1 cellular context compared by ENCODE assay signal in the genomic region with DNA sequence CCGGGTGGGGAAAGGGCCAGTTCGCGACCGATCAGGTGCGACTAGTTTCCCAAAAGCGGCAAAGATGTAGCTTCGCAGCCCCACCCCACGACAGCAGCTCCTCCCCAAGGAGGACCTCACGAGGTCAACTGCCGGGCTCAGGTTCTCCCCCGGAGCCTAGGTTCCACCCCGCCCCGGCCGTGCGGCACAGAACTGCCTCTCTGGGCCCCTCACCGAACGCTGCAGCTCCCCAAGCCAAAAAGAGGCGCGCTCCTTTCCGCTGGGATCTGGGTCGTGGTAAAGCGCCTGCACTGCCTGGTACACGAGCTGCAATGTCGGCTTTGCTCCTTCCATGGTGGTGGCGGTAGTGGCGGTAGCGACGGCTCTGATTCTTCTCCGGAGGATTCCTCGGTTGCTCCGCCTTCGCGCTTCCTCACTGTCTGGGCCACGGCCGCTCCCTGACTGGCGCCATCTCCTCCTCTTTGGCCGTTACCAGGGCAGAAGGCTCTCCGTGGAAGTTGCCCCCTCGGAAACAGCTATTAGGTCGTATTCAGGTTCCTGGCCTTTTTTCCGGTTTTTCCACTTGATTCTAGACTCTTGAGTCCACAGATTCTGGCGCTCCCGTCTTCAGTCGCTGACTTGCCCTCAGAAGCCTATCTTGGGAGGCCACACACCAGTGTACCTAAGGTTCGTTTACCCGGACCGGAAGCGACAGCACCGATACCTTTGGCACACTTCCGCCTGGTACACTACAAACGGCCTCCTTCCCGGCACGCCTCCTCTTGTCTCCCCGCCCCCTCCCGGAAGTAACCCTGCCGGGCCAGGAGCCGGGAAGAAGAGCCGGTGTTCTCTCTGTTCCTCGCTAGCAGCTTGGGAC.
TF ChIP-seq lines count a peak whose summit lies in the region.

A gene (minus strand): TSS at position 674 of the 856 bp plus-strand sequence. CDS start 341 bp downstream, at position 333.

TF ChIP-seq in K562, 482 proteins besides CTCF, POLR2A, EP300 and RAD21 (continued from another document and continues in another):
- TF ChIP-seq, protein P1, sequence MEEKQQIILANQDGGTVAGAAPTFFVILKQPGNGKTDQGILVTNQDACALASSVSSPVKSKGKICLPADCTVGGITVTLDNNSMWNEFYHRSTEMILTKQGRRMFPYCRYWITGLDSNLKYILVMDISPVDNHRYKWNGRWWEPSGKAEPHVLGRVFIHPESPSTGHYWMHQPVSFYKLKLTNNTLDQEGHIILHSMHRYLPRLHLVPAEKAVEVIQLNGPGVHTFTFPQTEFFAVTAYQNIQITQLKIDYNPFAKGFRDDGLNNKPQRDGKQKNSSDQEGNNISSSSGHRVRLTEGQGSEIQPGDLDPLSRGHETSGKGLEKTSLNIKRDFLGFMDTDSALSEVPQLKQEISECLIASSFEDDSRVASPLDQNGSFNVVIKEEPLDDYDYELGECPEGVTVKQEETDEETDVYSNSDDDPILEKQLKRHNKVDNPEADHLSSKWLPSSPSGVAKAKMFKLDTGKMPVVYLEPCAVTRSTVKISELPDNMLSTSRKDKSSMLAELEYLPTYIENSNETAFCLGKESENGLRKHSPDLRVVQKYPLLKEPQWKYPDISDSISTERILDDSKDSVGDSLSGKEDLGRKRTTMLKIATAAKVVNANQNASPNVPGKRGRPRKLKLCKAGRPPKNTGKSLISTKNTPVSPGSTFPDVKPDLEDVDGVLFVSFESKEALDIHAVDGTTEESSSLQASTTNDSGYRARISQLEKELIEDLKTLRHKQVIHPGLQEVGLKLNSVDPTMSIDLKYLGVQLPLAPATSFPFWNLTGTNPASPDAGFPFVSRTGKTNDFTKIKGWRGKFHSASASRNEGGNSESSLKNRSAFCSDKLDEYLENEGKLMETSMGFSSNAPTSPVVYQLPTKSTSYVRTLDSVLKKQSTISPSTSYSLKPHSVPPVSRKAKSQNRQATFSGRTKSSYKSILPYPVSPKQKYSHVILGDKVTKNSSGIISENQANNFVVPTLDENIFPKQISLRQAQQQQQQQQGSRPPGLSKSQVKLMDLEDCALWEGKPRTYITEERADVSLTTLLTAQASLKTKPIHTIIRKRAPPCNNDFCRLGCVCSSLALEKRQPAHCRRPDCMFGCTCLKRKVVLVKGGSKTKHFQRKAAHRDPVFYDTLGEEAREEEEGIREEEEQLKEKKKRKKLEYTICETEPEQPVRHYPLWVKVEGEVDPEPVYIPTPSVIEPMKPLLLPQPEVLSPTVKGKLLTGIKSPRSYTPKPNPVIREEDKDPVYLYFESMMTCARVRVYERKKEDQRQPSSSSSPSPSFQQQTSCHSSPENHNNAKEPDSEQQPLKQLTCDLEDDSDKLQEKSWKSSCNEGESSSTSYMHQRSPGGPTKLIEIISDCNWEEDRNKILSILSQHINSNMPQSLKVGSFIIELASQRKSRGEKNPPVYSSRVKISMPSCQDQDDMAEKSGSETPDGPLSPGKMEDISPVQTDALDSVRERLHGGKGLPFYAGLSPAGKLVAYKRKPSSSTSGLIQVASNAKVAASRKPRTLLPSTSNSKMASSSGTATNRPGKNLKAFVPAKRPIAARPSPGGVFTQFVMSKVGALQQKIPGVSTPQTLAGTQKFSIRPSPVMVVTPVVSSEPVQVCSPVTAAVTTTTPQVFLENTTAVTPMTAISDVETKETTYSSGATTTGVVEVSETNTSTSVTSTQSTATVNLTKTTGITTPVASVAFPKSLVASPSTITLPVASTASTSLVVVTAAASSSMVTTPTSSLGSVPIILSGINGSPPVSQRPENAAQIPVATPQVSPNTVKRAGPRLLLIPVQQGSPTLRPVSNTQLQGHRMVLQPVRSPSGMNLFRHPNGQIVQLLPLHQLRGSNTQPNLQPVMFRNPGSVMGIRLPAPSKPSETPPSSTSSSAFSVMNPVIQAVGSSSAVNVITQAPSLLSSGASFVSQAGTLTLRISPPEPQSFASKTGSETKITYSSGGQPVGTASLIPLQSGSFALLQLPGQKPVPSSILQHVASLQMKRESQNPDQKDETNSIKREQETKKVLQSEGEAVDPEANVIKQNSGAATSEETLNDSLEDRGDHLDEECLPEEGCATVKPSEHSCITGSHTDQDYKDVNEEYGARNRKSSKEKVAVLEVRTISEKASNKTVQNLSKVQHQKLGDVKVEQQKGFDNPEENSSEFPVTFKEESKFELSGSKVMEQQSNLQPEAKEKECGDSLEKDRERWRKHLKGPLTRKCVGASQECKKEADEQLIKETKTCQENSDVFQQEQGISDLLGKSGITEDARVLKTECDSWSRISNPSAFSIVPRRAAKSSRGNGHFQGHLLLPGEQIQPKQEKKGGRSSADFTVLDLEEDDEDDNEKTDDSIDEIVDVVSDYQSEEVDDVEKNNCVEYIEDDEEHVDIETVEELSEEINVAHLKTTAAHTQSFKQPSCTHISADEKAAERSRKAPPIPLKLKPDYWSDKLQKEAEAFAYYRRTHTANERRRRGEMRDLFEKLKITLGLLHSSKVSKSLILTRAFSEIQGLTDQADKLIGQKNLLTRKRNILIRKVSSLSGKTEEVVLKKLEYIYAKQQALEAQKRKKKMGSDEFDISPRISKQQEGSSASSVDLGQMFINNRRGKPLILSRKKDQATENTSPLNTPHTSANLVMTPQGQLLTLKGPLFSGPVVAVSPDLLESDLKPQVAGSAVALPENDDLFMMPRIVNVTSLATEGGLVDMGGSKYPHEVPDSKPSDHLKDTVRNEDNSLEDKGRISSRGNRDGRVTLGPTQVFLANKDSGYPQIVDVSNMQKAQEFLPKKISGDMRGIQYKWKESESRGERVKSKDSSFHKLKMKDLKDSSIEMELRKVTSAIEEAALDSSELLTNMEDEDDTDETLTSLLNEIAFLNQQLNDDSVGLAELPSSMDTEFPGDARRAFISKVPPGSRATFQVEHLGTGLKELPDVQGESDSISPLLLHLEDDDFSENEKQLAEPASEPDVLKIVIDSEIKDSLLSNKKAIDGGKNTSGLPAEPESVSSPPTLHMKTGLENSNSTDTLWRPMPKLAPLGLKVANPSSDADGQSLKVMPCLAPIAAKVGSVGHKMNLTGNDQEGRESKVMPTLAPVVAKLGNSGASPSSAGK (IDR thresholded peaks at IDR 0.05) = peak; percentile 64
- TF ChIP-seq, protein P2, sequence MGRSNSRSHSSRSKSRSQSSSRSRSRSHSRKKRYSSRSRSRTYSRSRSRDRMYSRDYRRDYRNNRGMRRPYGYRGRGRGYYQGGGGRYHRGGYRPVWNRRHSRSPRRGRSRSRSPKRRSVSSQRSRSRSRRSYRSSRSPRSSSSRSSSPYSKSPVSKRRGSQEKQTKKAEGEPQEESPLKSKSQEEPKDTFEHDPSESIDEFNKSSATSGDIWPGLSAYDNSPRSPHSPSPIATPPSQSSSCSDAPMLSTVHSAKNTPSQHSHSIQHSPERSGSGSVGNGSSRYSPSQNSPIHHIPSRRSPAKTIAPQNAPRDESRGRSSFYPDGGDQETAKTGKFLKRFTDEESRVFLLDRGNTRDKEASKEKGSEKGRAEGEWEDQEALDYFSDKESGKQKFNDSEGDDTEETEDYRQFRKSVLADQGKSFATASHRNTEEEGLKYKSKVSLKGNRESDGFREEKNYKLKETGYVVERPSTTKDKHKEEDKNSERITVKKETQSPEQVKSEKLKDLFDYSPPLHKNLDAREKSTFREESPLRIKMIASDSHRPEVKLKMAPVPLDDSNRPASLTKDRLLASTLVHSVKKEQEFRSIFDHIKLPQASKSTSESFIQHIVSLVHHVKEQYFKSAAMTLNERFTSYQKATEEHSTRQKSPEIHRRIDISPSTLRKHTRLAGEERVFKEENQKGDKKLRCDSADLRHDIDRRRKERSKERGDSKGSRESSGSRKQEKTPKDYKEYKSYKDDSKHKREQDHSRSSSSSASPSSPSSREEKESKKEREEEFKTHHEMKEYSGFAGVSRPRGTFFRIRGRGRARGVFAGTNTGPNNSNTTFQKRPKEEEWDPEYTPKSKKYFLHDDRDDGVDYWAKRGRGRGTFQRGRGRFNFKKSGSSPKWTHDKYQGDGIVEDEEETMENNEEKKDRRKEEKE (IDR thresholded peaks at IDR 0.05; ENCODE audit: borderline replicate concordance in 1 of 2, control insufficient read depth in 1 of 2, low read depth in 2 of 2, low read length in 1 of 2) = peak in 1 of 2 experiments; percentile 84; a peak in 2 of 4 replicates
- no peak for TF ChIP-seq SREBF1 (IDR thresholded peaks at IDR 0.05; ENCODE audit: borderline replicate concordance, low read depth, low read length)
- TF ChIP-seq RBM14 (IDR thresholded peaks at IDR 0.05; ENCODE audit: borderline replicate concordance, insufficient read depth, low read depth, low read length) = no peak
- TF ChIP-seq JUN (IDR thresholded peaks at IDR 0.05; ENCODE audit: borderline replicate concordance, low read depth, low read length) = peak; percentile 47; the same call in 1 of the 2 replicates
- peak; percentile 31; the same call in 1 of the 2 replicates for TF ChIP-seq JUN (CRISPR knock-in tag; IDR thresholded peaks at IDR 0.05; ENCODE audit: borderline replicate concordance)
- TF ChIP-seq ERF (CRISPR knock-in tag; IDR thresholded peaks at IDR 0.05) = peak; percentile 77; the same call in 1 of the 2 replicates
- peak; percentile 78 for TF ChIP-seq BHLHE40 (IDR thresholded peaks at IDR 0.05; ENCODE audit: low read length)
- TF ChIP-seq, protein P3, sequence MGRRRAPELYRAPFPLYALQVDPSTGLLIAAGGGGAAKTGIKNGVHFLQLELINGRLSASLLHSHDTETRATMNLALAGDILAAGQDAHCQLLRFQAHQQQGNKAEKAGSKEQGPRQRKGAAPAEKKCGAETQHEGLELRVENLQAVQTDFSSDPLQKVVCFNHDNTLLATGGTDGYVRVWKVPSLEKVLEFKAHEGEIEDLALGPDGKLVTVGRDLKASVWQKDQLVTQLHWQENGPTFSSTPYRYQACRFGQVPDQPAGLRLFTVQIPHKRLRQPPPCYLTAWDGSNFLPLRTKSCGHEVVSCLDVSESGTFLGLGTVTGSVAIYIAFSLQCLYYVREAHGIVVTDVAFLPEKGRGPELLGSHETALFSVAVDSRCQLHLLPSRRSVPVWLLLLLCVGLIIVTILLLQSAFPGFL (CRISPR knock-in tag; IDR thresholded peaks at IDR 0.05) = no peak; the same call in 1 of the 2 replicates
- TF ChIP-seq, protein P4, sequence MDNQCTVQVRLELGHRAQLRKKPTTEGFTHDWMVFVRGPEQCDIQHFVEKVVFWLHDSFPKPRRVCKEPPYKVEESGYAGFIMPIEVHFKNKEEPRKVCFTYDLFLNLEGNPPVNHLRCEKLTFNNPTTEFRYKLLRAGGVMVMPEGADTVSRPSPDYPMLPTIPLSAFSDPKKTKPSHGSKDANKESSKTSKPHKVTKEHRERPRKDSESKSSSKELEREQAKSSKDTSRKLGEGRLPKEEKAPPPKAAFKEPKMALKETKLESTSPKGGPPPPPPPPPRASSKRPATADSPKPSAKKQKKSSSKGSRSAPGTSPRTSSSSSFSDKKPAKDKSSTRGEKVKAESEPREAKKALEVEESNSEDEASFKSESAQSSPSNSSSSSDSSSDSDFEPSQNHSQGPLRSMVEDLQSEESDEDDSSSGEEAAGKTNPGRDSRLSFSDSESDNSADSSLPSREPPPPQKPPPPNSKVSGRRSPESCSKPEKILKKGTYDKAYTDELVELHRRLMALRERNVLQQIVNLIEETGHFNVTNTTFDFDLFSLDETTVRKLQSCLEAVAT (IDR thresholded peaks at IDR 0.05) = peak; percentile 47 to 80; a peak in 3 of 4 replicates
- TF ChIP-seq ZNF561 (CRISPR knock-in tag; conservative IDR thresholded peaks at IDR 0.05) = no peak
- TF ChIP-seq RUNX1 (IDR thresholded peaks at IDR 0.05; ENCODE audit: low read depth) = peak; percentile 49; the same call in 1 of the 2 replicates
- TF ChIP-seq NCOA1 (IDR thresholded peaks at IDR 0.05; ENCODE audit: low read depth) = peak; percentile 100
- no peak for TF ChIP-seq POLR3G (IDR thresholded peaks at IDR 0.05; ENCODE audit: extremely low read depth, insufficient read length, insufficient replicate concordance)
- no peak for TF ChIP-seq SMAD2 (IDR thresholded peaks at IDR 0.05; ENCODE audit: low read depth, low read length)
- TF ChIP-seq, protein P5, sequence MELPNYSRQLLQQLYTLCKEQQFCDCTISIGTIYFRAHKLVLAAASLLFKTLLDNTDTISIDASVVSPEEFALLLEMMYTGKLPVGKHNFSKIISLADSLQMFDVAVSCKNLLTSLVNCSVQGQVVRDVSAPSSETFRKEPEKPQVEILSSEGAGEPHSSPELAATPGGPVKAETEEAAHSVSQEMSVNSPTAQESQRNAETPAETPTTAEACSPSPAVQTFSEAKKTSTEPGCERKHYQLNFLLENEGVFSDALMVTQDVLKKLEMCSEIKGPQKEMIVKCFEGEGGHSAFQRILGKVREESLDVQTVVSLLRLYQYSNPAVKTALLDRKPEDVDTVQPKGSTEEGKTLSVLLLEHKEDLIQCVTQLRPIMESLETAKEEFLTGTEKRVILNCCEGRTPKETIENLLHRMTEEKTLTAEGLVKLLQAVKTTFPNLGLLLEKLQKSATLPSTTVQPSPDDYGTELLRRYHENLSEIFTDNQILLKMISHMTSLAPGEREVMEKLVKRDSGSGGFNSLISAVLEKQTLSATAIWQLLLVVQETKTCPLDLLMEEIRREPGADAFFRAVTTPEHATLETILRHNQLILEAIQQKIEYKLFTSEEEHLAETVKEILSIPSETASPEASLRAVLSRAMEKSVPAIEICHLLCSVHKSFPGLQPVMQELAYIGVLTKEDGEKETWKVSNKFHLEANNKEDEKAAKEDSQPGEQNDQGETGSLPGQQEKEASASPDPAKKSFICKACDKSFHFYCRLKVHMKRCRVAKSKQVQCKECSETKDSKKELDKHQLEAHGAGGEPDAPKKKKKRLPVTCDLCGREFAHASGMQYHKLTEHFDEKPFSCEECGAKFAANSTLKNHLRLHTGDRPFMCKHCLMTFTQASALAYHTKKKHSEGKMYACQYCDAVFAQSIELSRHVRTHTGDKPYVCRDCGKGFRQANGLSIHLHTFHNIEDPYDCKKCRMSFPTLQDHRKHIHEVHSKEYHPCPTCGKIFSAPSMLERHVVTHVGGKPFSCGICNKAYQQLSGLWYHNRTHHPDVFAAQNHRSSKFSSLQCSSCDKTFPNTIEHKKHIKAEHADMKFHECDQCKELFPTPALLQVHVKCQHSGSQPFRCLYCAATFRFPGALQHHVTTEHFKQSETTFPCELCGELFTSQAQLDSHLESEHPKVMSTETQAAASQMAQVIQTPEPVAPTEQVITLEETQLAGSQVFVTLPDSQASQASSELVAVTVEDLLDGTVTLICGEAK (IDR thresholded peaks at IDR 0.05) = peak; percentile 100
- TF ChIP-seq, protein P5 (CRISPR knock-in tag; IDR thresholded peaks at IDR 0.05) = 0 out of 2 replicates have a peak, but pooled peaks have one; percentile 30
- TF ChIP-seq WHSC1 (IDR thresholded peaks at IDR 0.05; ENCODE audit: low read length) = no peak
